ENCODE assay signal across 33 cellular contexts in genomic region chr3:70570584-70570983, GRCh38.
A peak's percentile ranks its signal among the peaks of the same experiment; 100 is the strongest.
DNase-seq lines count a peak whose midpoint lies in the region; ATAC-seq, FAIRE-seq and TF ChIP-seq lines count a peak whose summit lies in the region.
"Had no signal": no experiment of that assay in that cellular context is flagged by ENCODE, and none has a peak within 500 bp of the region (broad histone marks: within the 10 kb centered on the region; RNA-seq: fewer than 3 reads in every experiment).

No MANE protein-coding gene starts in this region.

- no peak for TF ChIP-seq POLR2A in K562 (conservative IDR thresholded peaks at IDR 0.05)

- H3K4me2 ChIP-seq in K562 (ENCODE audit: insufficient read depth, low read length), result no peak overlapping the region
- H3K4me2 ChIP-seq: A549; BLaER1; BLaER1 treated with 17β-estradiol and CSF1 and Interleukin-3, amounts not matched to agents 10 nM and 100 nM had no signal

- no peak overlapping the region for H3K9ac ChIP-seq in K562 (ENCODE audit: insufficient read depth in 1 of 2, low read depth in 2 of 2, low read length in 2 of 2)
- H3K9ac ChIP-seq: BLaER1; BLaER1 treated with 17β-estradiol and CSF1 and Interleukin-3, amounts not matched to agents 10 nM and 100 nM had no signal

- H3K4me1 ChIP-seq in HEK293 (ENCODE audit: control insufficient read depth, insufficient read depth, low read length), result no peaks in the 10 kb centered on the region
- H3K4me1 ChIP-seq in K562 (replicated peaks in 1 of 2; ENCODE audit: control insufficient read depth in 2 of 2, insufficient read depth in 2 of 2, low read length in 2 of 2), result no peaks in the 10 kb centered on the region
- H3K4me1 ChIP-seq: A549, BE2C, BLaER1, Caco-2 had no signal

- no peak for FAIRE-seq in K562 (lab: Jason Lieb, UNC)
- FAIRE-seq: A204.1, A549, D721Med had no signal

- no TSS peak for BruUV-seq in K562 (replicated peaks; lab: Mats Ljungman, UMichigan)

- no peak for TF ChIP-seq CTCF in HEK293 (tag by site-specific recombination; IDR thresholded peaks at IDR 0.05)
- no peak for TF ChIP-seq CTCF in K562 (IDR thresholded peaks at IDR 0.05 in 2 of 3, conservative IDR thresholded peaks at IDR 0.05 in 1 of 3; ENCODE audit: insufficient read depth in 2 of 3, low read depth in 1 of 3, low read length in 3 of 3)
- no peak for TF ChIP-seq CTCF in coronary artery (IDR thresholded peaks at IDR 0.05)

- in situ Hi-C loops in K562 (cut with MboI), result no loop called here

- no peaks in the 10 kb centered on the region for H3K27me3 ChIP-seq in K562 (ENCODE audit: control insufficient read depth in 2 of 2, insufficient read depth in 2 of 2, low read length in 2 of 2)
- H3K27me3 ChIP-seq: BLaER1; BLaER1 treated with 17β-estradiol and CSF1 and Interleukin-3, amounts not matched to agents 10 nM and 100 nM had no signal

- 0% methylated on average over 1 of the region's 1 CpG for WGBS in K562 (ENCODE audit: insufficient coverage, low coverage, missing lambda C conversion rate)

- POLR2A ChIA-PET in HEK293 (lab: Yijun Ruan, JAX), result no interaction called here
- POLR2A ChIA-PET in K562 (lab: Yijun Ruan, JAX), result no interaction called here

- no peaks in the 10 kb centered on the region for H3K79me2 ChIP-seq in K562 (ENCODE audit: control insufficient read depth, insufficient read depth, low read length)

- intact Hi-C loops in K562 (cut with micrococcal nuclease), result no loop called here

- H3K4me3 ChIP-seq in HEK293 (ENCODE audit: low read depth, low read length) (no peak overlapping the region), K562 (no peak overlapping the region), coronary artery (no peak overlapping the region)
- H3K4me3 ChIP-seq: A549; BLaER1; BLaER1 treated with 17β-estradiol and CSF1 and Interleukin-3, amounts not matched to agents 10 nM and 100 nM had no signal

- no peak overlapping the region for H2AFZ ChIP-seq in K562 (ENCODE audit: low read depth, low read length)

- ATAC-seq in K562 (no peak), HG03045 (IDR thresholded peaks at IDR 0.05; ENCODE audit: unreplicated experiment) (no peak)
- ATAC-seq: A549; CD8-positive, alpha-beta T cell had no signal

- H3K9me1 ChIP-seq in K562 (ENCODE audit: control insufficient read depth, insufficient read depth, low read length), result no peaks in the 10 kb centered on the region

- no peaks in the 10 kb centered on the region for H4K20me1 ChIP-seq in K562 (replicated peaks; ENCODE audit: control insufficient read depth, insufficient read depth, low read length)
- H4K20me1 ChIP-seq: BLaER1; BLaER1 treated with 17β-estradiol and CSF1 and Interleukin-3, amounts not matched to agents 10 nM and 100 nM had no signal

- no peak for TF ChIP-seq RAD21 in K562 (CRISPR knock-in tag; conservative IDR thresholded peaks at IDR 0.05 in 1 of 2, IDR thresholded peaks at IDR 0.05 in 1 of 2)

- no peak for TF ChIP-seq EP300 in K562 (IDR thresholded peaks at IDR 0.05; ENCODE audit: low read length)

- DNase-seq in NCI-H2171 treated with DMSO at 0.1 percent for 48 hours (lab: John Stamatoyannopoulos, UW) (peak; percentile 11), NCI-H2171 (lab: John Stamatoyannopoulos, UW) (no peak), K562 (ENCODE audit: extremely low read depth in 1 of 4, low spot score in 3 of 4) (no peak), coronary artery (ENCODE audit: low spot score) (no peak)
- DNase-seq: 8988T; ACHN; AML-193; BE2C; C1 segment of cervical spinal cord; Caco-2; Calu3; CD4-positive, alpha-beta memory T cell; CD4-positive, alpha-beta T cell; CD4-positive, CD25-positive, alpha-beta regulatory T cell; CD8-positive, alpha-beta memory T cell; CD8-positive, alpha-beta T cell; COR-L47; DMS 273 treated with DMSO at 0.1 percent for 48 hours; DMS153; DMS53; DMS79; DMS79 treated with DMSO at 0.1 percent for 48 hours; DND-41; EL had no signal

- H3K9me3 ChIP-seq in HEK293 (ENCODE audit: control insufficient read depth, insufficient read depth, low read depth, low read length) (no peaks in the 10 kb centered on the region), K562 (replicated peaks; ENCODE audit: control insufficient read depth, insufficient read depth, low read depth, low read length) (no peaks in the 10 kb centered on the region)
- H3K9me3 ChIP-seq: A549, BE2C, Caco-2 had no signal

- CTCF ChIA-PET in HEK293 (lab: Yijun Ruan, JAX) (no interaction called here), K562 (lab: Yijun Ruan, JAX; ENCODE audit: low intra/inter-chr PET ratio) (no interaction called here)

- no peak overlapping the region for H3K27ac ChIP-seq in HEK293 (ENCODE audit: extremely low read depth, low read depth, low read length)
- H3K27ac ChIP-seq in K562 (ENCODE audit: extremely low read depth, low read depth, low read length), result no peak overlapping the region
- no peak overlapping the region for H3K27ac ChIP-seq in coronary artery
- H3K27ac ChIP-seq: 22Rv1; A549; BLaER1; BLaER1 treated with 17β-estradiol and CSF1 and Interleukin-3, amounts not matched to agents 10 nM and 100 nM; C4-2B had no signal

- H3K36me3 ChIP-seq in HEK293 (ENCODE audit: control insufficient read depth in 2 of 2, insufficient read depth in 1 of 2, low read length in 2 of 2), result no peaks in the 10 kb centered on the region
- H3K36me3 ChIP-seq in K562 (ENCODE audit: control insufficient read depth, insufficient read depth, low read length), result no peaks in the 10 kb centered on the region
- H3K36me3 ChIP-seq: BE2C; BLaER1; BLaER1 treated with 17β-estradiol and CSF1 and Interleukin-3, amounts not matched to agents 10 nM and 100 nM had no signal

TF ChIP-seq in HEK293, 187 proteins besides CTCF, POLR2A, EP300 and RAD21:
- TF ChIP-seq ZNF76 (tag by site-specific recombination; IDR thresholded peaks at IDR 0.05; ENCODE audit: borderline replicate concordance, low read depth) (no peak), ZNF10 (tag by site-specific recombination; IDR thresholded peaks at IDR 0.05) (peak; percentile 90)
TF ChIP-seq in HEK293: peak in this region for 1.

TF ChIP-seq in K562, 482 proteins besides CTCF, POLR2A, EP300 and RAD21:
- TF ChIP-seq FOXA1 (IDR thresholded peaks at IDR 0.05; ENCODE audit: borderline replicate concordance) (no peak), ZNF134 (CRISPR knock-in tag; conservative IDR thresholded peaks at IDR 0.05) (peak; percentile 87), RBM25 (IDR thresholded peaks at IDR 0.05; ENCODE audit: low read depth, low read length, severe bottlenecking) (peak; percentile 6), SRSF3 (IDR thresholded peaks at IDR 0.05; ENCODE audit: insufficient read depth, low read length) (no peak)
